27 cellular contexts compared by ENCODE assay signal in genomic region chr1:64240209-64240608, GRCh38. TPM values are rescaled to one million over a fixed set of nuclear protein-coding genes. Genes with fewer than 3 reads are reported as not detected.
A peak's percentile ranks its signal among the peaks of the same experiment; 100 is the strongest.
DNase-seq lines count a peak whose midpoint lies in the region; ATAC-seq and TF ChIP-seq lines count a peak whose summit lies in the region.
"Had no signal": no experiment of that assay in that cellular context is flagged by ENCODE, and none has a peak within 500 bp of the region (broad histone marks: within the 10 kb centered on the region; RNA-seq: fewer than 3 reads in every experiment).

No MANE protein-coding gene starts in this region.

- H3K27ac ChIP-seq in right atrium auricular region: no peak overlapping the region
- H3K27ac ChIP-seq: A549, coronary artery, heart right ventricle, prostate gland had no signal

- H3K4me3 ChIP-seq in right atrium auricular region (no peak overlapping the region), astrocyte of the spinal cord (ENCODE audit: low read depth, low read length) (no peak overlapping the region)
- H3K4me3 ChIP-seq: A549, coronary artery, heart right ventricle, prostate gland had no signal

- no peaks in the 10 kb centered on the region for H3K27me3 ChIP-seq in right atrium auricular region

- no peak for TF ChIP-seq CTCF in right atrium auricular region (IDR thresholded peaks at IDR 0.05)
- peak; percentile 27 for TF ChIP-seq CTCF in astrocyte of the spinal cord (IDR thresholded peaks at IDR 0.05; ENCODE audit: low read depth, low read length)

- in situ Hi-C loops in astrocyte of the spinal cord (cut with HindIII; ENCODE audit: low sequenced_read_pairs): no loop called here

- no peaks in the 10 kb centered on the region for H3K36me3 ChIP-seq in right atrium auricular region
- H3K36me3 ChIP-seq: heart right ventricle, prostate gland had no signal

- no peaks in the 10 kb centered on the region for H3K9me3 ChIP-seq in right atrium auricular region
- H3K9me3 ChIP-seq: A549, heart right ventricle, prostate gland had no signal

- DNase-seq in left ventricle myocardium superior (no peak), right atrium auricular region (ENCODE audit: low spot score) (no peak), astrocyte of the spinal cord (ENCODE audit: low read depth, low spot score) (peak; percentile 37), glomerular visceral epithelial cell (ENCODE audit: extremely low spot score) (peak; percentile 14), DMS79 treated with DMSO at 0.1 percent for 48 hours (lab: John Stamatoyannopoulos, UW) (no peak)
- no peak for DNase-seq in stimulated activated CD4-positive, alpha-beta T cell treated with anti-CD3 and anti-CD28 coated beads, Interleukin-4, amount 100 ng/mL, for 4 hours
- DNase-seq: activated CD4-positive, CD25-positive, alpha-beta regulatory T cell treated with anti-CD3 and anti-CD28 coated beads, Interleukin-2, amount 50 U/mL, for 72 hours; amniotic stem cell; CD8-positive, alpha-beta T cell; DND-41; H9; heart right ventricle; islet precursor cell; MM.1S; NCI-H1930; NCI-H510A treated with DMSO at 0.1 percent for 48 hours; stimulated activated naive CD4-positive, alpha-beta T cell; T-helper 9 cell; trophoblast cell had no signal

- ATAC-seq in left ventricle myocardium superior (peak; percentile 41), HG02571 (IDR thresholded peaks at IDR 0.05; ENCODE audit: unreplicated experiment) (no peak), HG03159 (IDR thresholded peaks at IDR 0.05; ENCODE audit: unreplicated experiment) (no peak)
- ATAC-seq: A549; activated T-helper 17 cell treated with anti-CD3 and anti-CD28 coated beads, Interleukin-2, amount 50 U/mL, for 72 hours; CD8-positive, alpha-beta T cell; natural killer cell treated with Interleukin-12 subunit alpha and Interleukin-12 subunit beta and Interleukin-15 and Interleukin-18, amount 100 ng/mL, for 72 hours had no signal

- peaks cover 0 to 8% of the 10 kb centered on the region in 2 donors for H3K4me1 ChIP-seq in right atrium auricular region
- H3K4me1 ChIP-seq: prostate gland had no signal

- intact Hi-C loops in left ventricle myocardium superior (cut with micrococcal nuclease): loop anchor here (5.0 kb wide), 1 partner anchor 623 kb away; no protein-coding TSS in a partner anchor

RNA-seq across cellular contexts. Expression of gene UBE2U, which starts 36.8 kb away (rescaled TPM):
- total RNA-seq in left ventricle myocardium superior (1.2 TPM), right atrium auricular region (not detected)
- total RNA-seq: activated T-helper 17 cell treated with anti-CD3 and anti-CD28 coated beads, Interleukin-2, amount 50 U/mL, for 72 hours; CD8-positive, alpha-beta T cell; H9; mesenteric fat pad; natural killer cell treated with Interleukin-12 subunit alpha and Interleukin-12 subunit beta and Interleukin-15 and Interleukin-18, amount 100 ng/mL, for 72 hours had no signal

Comparison
In these comparisons a context has a peak if more than half of its experiments do, and no peak if none do; other contexts are left out.
1. DNase-seq: peak in astrocyte of the spinal cord (single experiment) and glomerular visceral epithelial cell (single experiment); none in left ventricle myocardium superior (single experiment), right atrium auricular region (single experiment), stimulated activated CD4-positive, alpha-beta T cell treated with anti-CD3 and anti-CD28 coated beads, Interleukin-4, amount 100 ng/mL, for 4 hours (0 of 2) and DMS79 treated with DMSO at 0.1 percent for 48 hours (single experiment).